In genomic region chr6:68638225-68638900, GRCh38 we compare ENCODE assay signal across 9 cellular contexts. TPM values are rescaled to one million over a fixed set of nuclear protein-coding genes. Genes with fewer than 3 reads are reported as not detected.
DNase-seq lines count a peak whose midpoint lies in the region; ATAC-seq, FAIRE-seq and TF ChIP-seq lines count a peak whose summit lies in the region.
"Had no signal": no experiment of that assay in that cellular context is flagged by ENCODE, and none has a peak within 500 bp of the region (broad histone marks: within the 10 kb centered on the region; RNA-seq: fewer than 3 reads in every experiment).

No MANE protein-coding gene starts in this region.

- WGBS in esophagus muscularis mucosa: 26% methylated on average over 11 of the region's 11 CpGs
- 24 to 26% methylated on average over 11 of the region's 11 CpGs for WGBS in pancreas, 2 donors

- peak overlapping the region; percentile 89 for H3K4me3 ChIP-seq in BE2C (ENCODE audit: low read depth, low read length)
- H3K4me3 ChIP-seq in RWPE2 (ENCODE audit: severe bottlenecking): no peak overlapping the region
- peak overlapping the region in 1 of 4 donors; percentile 17 for H3K4me3 ChIP-seq in esophagus muscularis mucosa
- H3K4me3 ChIP-seq in pancreas: no peak overlapping the region
- H3K4me3 ChIP-seq in effector memory CD4-positive, alpha-beta T cell (ENCODE audit: insufficient read depth, low read depth, low read length, poor library complexity, severe bottlenecking): no peak overlapping the region

- no peak overlapping the region for H3K27ac ChIP-seq in RWPE2 (ENCODE audit: poor library complexity, severe bottlenecking)
- H3K27ac ChIP-seq in esophagus muscularis mucosa (replicated peaks in 1 of 4): no peak overlapping the region
- H3K27ac ChIP-seq in pancreas: no peak overlapping the region
- no peak overlapping the region for H3K27ac ChIP-seq in effector memory CD4-positive, alpha-beta T cell (ENCODE audit: insufficient read depth, low read length, poor library complexity, severe bottlenecking)

- H3K9me3 ChIP-seq in BE2C: no peaks in the 10 kb centered on the region
- H3K9me3 ChIP-seq in RWPE2 (ENCODE audit: severe bottlenecking): no peaks in the 10 kb centered on the region
- H3K9me3 ChIP-seq in esophagus muscularis mucosa: no peaks in the 10 kb centered on the region
- H3K9me3 ChIP-seq in pancreas: no peaks in the 10 kb centered on the region
- H3K9me3 ChIP-seq in effector memory CD4-positive, alpha-beta T cell (ENCODE audit: control insufficient read depth, low read length): no peaks in the 10 kb centered on the region

- peak; percentile 73 for TF ChIP-seq CTCF in BE2C (IDR thresholded peaks at IDR 0.05; ENCODE audit: low read depth, low read length)
- TF ChIP-seq CTCF in GM20000 (IDR thresholded peaks at IDR 0.05; ENCODE audit: extremely low read depth, missing control alignments): peak; percentile 36
- TF ChIP-seq CTCF in RWPE2 (IDR thresholded peaks at IDR 0.05; ENCODE audit: poor library complexity, severe bottlenecking): peak; percentile 86
- TF ChIP-seq CTCF in esophagus muscularis mucosa (IDR thresholded peaks at IDR 0.05): peak; percentile 45 to 76 (median 65)
- peak; percentile 45 to 83 (median 70) for TF ChIP-seq CTCF in pancreas (IDR thresholded peaks at IDR 0.05)

- ATAC-seq in RWPE2 (ENCODE audit: low read depth) (no peak), pancreas (no peak), HG02884 (IDR thresholded peaks at IDR 0.05; ENCODE audit: unreplicated experiment) (no peak)
- ATAC-seq: left colon had no signal

- TF ChIP-seq EP300 in esophagus muscularis mucosa (IDR thresholded peaks at IDR 0.05): no peak

- TF ChIP-seq POLR2A in esophagus muscularis mucosa (IDR thresholded peaks at IDR 0.05; ENCODE audit: low read depth): no peak

- peaks cover 18% of the 10 kb centered on the region for H3K4me1 ChIP-seq in BE2C
- H3K4me1 ChIP-seq in RWPE2 (ENCODE audit: insufficient read depth, poor library complexity, severe bottlenecking): no peaks in the 10 kb centered on the region
- peaks cover 0 to 28% (median 24%) of the 10 kb centered on the region in 4 donors for H3K4me1 ChIP-seq in esophagus muscularis mucosa
- peaks cover 0 to 4% (median 4%) of the 10 kb centered on the region in 3 donors for H3K4me1 ChIP-seq in pancreas
- no peaks in the 10 kb centered on the region for H3K4me1 ChIP-seq in effector memory CD4-positive, alpha-beta T cell (ENCODE audit: control insufficient read depth, insufficient read depth, low read length, poor library complexity, severe bottlenecking)

- H3K36me3 ChIP-seq in BE2C (peaks cover 15% of the 10 kb centered on the region), RWPE2 (ENCODE audit: low read depth) (no peaks in the 10 kb centered on the region), esophagus muscularis mucosa (no peaks in the 10 kb centered on the region), pancreas (no peaks in the 10 kb centered on the region)
- no peaks in the 10 kb centered on the region for H3K36me3 ChIP-seq in effector memory CD4-positive, alpha-beta T cell (ENCODE audit: control insufficient read depth, insufficient read depth, low read length)

- FAIRE-seq in pancreas (lab: Jason Lieb, UNC): peak; percentile 56

- H3K27me3 ChIP-seq in BE2C (no peaks in the 10 kb centered on the region), RWPE2 (ENCODE audit: insufficient read depth, poor library complexity, severe bottlenecking) (peaks cover 85% of the 10 kb centered on the region), esophagus muscularis mucosa (peaks cover 0 to 27% (median 5%) of the 10 kb centered on the region in 4 donors), pancreas (peaks cover 0 to 33% (median 8%) of the 10 kb centered on the region in 4 donors)
- H3K27me3 ChIP-seq in effector memory CD4-positive, alpha-beta T cell (replicated peaks; ENCODE audit: control insufficient read depth, insufficient read depth, low read length, poor library complexity, severe bottlenecking): no peaks in the 10 kb centered on the region

- DNase-seq in BE2C (peak; percentile 43), GM20000 (ENCODE audit: low spot score) (peak; percentile 57), RWPE2 (ENCODE audit: low spot score) (no peak), esophagus muscularis mucosa (ENCODE audit: extremely low spot score) (no peak), pancreas (peak in 3 of 6 donors; percentile 17 to 60 (median 22)), SW480 (ENCODE audit: low spot score) (no peak)
- DNase-seq in effector memory CD4-positive, alpha-beta T cell: no peak

- intact Hi-C loops in esophagus muscularis mucosa (cut with DNase I): loop anchor here (5.0 kb wide), 2 partner anchors 139 to 329 kb away; no protein-coding TSS in a partner anchor
- intact Hi-C loops in pancreas (cut with DNase I): no loop called here

RNA-seq across cellular contexts. Expression of gene ADGRB3, which starts 3.3 kb away (rescaled TPM):
- 32.3 TPM for polyA plus RNA-seq in BE2C (2012; ENCODE audit: insufficient read depth, insufficient read length, low read depth)
- total RNA-seq in esophagus muscularis mucosa: 1 to 10 TPM; 4.9 to 6.3 (median 5.8) TPM
- under 1 TPM; 0.08 to 0.34 (median 0.22) TPM for total RNA-seq in pancreas
- polyA plus RNA-seq in pancreas: under 1 TPM; 0.04 to 0.26 TPM

Comparison
In these comparisons a context has a peak if more than half of its experiments do, and no peak if none do; other contexts are left out.
1. DNase-seq: peak in BE2C (single experiment) and GM20000 (single experiment); none in RWPE2 (single experiment), esophagus muscularis mucosa (single experiment), effector memory CD4-positive, alpha-beta T cell (0 of 3) and SW480 (single experiment).
2. CTCF ChIP-seq: peak in every context shown above with its lines; median percentile 86 in RWPE2; 73 in BE2C; 70 in pancreas; 65 in esophagus muscularis mucosa; 36 in GM20000.
3. RNA of gene ADGRB3, which starts 3.3 kb away (total RNA-seq): 4.9 to 6.3 TPM in esophagus muscularis mucosa; 0.08 to 0.34 TPM in pancreas; every median in the first group is over 4 times any median in the second.